8 cellular contexts compared by ENCODE assay signal in the genomic region with DNA sequence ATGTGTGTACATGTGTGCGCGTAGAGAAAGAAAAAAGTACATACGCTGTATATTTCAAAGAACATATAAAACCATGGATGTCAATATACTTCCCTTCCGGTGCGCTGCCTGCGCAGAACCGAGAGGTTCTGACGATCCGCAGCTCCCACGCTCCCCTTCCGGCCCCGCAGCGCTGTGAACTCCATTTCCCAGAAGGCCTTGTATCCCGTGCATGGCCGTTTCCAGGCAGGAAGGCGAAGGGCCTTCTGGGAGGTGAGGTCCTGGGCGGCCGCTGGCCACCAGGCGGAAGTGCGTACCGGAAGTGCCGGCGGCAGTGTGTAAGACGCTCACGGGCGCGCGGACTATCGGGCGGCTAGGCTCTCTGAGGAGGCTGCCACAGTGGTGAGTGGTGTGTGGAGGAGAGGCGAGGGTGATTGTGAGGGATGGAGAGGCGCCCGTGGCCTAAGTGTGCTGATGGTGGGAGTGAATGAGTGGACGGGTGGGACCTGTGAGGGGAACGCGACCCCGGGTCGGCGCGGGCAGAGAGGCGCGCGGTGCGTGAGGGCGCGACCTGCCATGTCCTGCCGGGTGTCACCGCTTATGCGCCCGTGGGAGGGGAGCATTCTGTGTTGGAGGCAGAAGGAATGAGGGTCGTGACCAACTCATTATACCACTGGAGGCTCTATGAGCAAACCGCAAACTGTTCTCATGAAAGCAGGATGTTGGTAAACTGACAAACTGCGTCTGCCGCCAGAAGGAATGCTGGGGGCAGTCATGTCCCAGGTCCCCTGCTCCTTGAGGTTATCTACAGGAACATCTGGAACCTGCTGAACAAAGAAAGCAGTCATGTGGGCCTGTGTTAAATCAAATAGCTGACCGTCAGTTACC. TPM values are rescaled to one million over a fixed set of nuclear protein-coding genes. Genes with fewer than 3 reads are reported as not detected.
DNase-seq lines count a peak whose midpoint lies in the region; ATAC-seq and TF ChIP-seq lines count a peak whose summit lies in the region.

A gene with protein sequence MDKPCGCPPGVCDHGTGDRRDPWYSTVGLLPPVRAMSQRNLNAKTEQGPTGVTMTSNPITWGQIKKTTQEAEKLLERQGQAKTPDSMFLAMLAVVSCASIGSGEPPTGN (plus strand): TSS at position 313 of the 867 bp plus-strand sequence. CDS start 6,792 bp downstream, outside the sequence.

- H3K27ac Mint-ChIP-seq in activated T-helper 1 cell treated with anti-CD3 and anti-CD28 coated beads, Interleukin-12 subunit alpha, Interleukin-12 subunit beta, Interleukin-2, Interleukin-4 antibody, amounts not matched to agents 30 ng/mL and 10 ng/mL and 1 ng/mL, durations not matched to agents 14 hours and 24 hours and 36 hours, result peak within 1 kb of the TSS; percentile 96
- peak within 1 kb of the TSS; percentile 99 to 100 (median 100) for H3K27ac Mint-ChIP-seq in naive thymus-derived CD8-positive, alpha-beta T cell

- peaks cover 61% of the 10 kb centered on the region for H3K36me3 ChIP-seq in DND-41 (ENCODE audit: insufficient read depth, low read length)
- peaks cover 20% of the 10 kb centered on the region for H3K36me3 ChIP-seq in GM23248 (ENCODE audit: low read depth)

- H3K36me3 Mint-ChIP-seq in activated T-helper 1 cell treated with anti-CD3 and anti-CD28 coated beads, Interleukin-12 subunit alpha, Interleukin-12 subunit beta, Interleukin-2, Interleukin-4 antibody, amounts not matched to agents 30 ng/mL and 10 ng/mL and 1 ng/mL, durations not matched to agents 14 hours and 24 hours and 36 hours (ENCODE audit: low read depth), result peaks cover 62% of the 10 kb centered on the region
- H3K36me3 Mint-ChIP-seq in naive thymus-derived CD8-positive, alpha-beta T cell, result peaks cover 0 to 57% (median 46%) of the 10 kb centered on the region in 3 donors

- intact Hi-C loops in activated T-helper 1 cell treated with anti-CD3 and anti-CD28 coated beads, Interleukin-12 subunit alpha, Interleukin-12 subunit beta, Interleukin-2, Interleukin-4 antibody, amounts not matched to agents 30 ng/mL and 10 ng/mL and 1 ng/mL, durations not matched to agents 14 hours and 24 hours and 36 hours (cut with micrococcal nuclease), result loop anchor here (1.0 to 10.0 kb wide), 19 partner anchors 21 to 1020 kb away; a partner anchor contains a TSS

- no peaks in the 10 kb centered on the region for H3K9me2 ChIP-seq in GM23248 (ENCODE audit: insufficient read depth)

- POLR2A ChIA-PET in naive thymus-derived CD8-positive, alpha-beta T cell (lab: Charles Lee), result interaction anchor here (0.6 to 3.2 kb wide), 14 partner anchors 13 to 214 kb away, joined by 3 to 18 read pairs (median 6); a partner anchor contains a TSS

- H3K27me3 Mint-ChIP-seq in activated T-helper 1 cell treated with anti-CD3 and anti-CD28 coated beads, Interleukin-12 subunit alpha, Interleukin-12 subunit beta, Interleukin-2, Interleukin-4 antibody, amounts not matched to agents 30 ng/mL and 10 ng/mL and 1 ng/mL, durations not matched to agents 14 hours and 24 hours and 36 hours (ENCODE audit: insufficient read depth), result no peaks in the 10 kb centered on the region
- H3K27me3 Mint-ChIP-seq in naive thymus-derived CD8-positive, alpha-beta T cell, result no peaks in the 10 kb centered on the region

- H3K4me1 Mint-ChIP-seq in activated T-helper 1 cell treated with anti-CD3 and anti-CD28 coated beads, Interleukin-12 subunit alpha, Interleukin-12 subunit beta, Interleukin-2, Interleukin-4 antibody, amounts not matched to agents 30 ng/mL and 10 ng/mL and 1 ng/mL, durations not matched to agents 14 hours and 24 hours and 36 hours (ENCODE audit: low read depth), result peaks cover 43% of the 10 kb centered on the region
- H3K4me1 Mint-ChIP-seq in naive thymus-derived CD8-positive, alpha-beta T cell, result peaks cover 19 to 63% (median 54%) of the 10 kb centered on the region in 4 donors

- peak within 1 kb of the TSS; percentile 97 for H3K4me3 Mint-ChIP-seq in activated T-helper 1 cell treated with anti-CD3 and anti-CD28 coated beads, Interleukin-12 subunit alpha, Interleukin-12 subunit beta, Interleukin-2, Interleukin-4 antibody, amounts not matched to agents 30 ng/mL and 10 ng/mL and 1 ng/mL, durations not matched to agents 14 hours and 24 hours and 36 hours
- peak within 1 kb of the TSS; percentile 95 to 100 (median 100) for H3K4me3 Mint-ChIP-seq in naive thymus-derived CD8-positive, alpha-beta T cell

- H3K4me3 ChIP-seq in DND-41 (ENCODE audit: low read depth in 1 of 2, low read length in 2 of 2) (peak within 1 kb of the TSS; percentile 50 to 83), GM23248 (peak within 1 kb of the TSS; percentile 89)

- peak within 1 kb of the TSS; percentile 72 for H3K4me2 ChIP-seq in DND-41 (ENCODE audit: insufficient read depth, low read length)
- peak within 1 kb of the TSS; percentile 88 for H3K4me2 ChIP-seq in GM23248 (ENCODE audit: unreplicated experiment)

- no peaks in the 10 kb centered on the region for H3K9me3 ChIP-seq in DND-41 (ENCODE audit: insufficient read depth, low read length, severe bottlenecking)
- no peaks in the 10 kb centered on the region for H3K9me3 ChIP-seq in GM23248 (ENCODE audit: low read depth)

- H3K27ac ChIP-seq in DND-41 (ENCODE audit: low read length), result peak within 1 kb of the TSS; percentile 92
- peak within 1 kb of the TSS; percentile 83 for H3K27ac ChIP-seq in GM23248

- TF ChIP-seq CTCF in DND-41 (IDR thresholded peaks at IDR 0.05; ENCODE audit: borderline replicate concordance, extremely low read depth, low read length, poor library complexity, severe bottlenecking), result no peak

- peaks cover 24% of the 10 kb centered on the region; the same call in 1 of the 2 replicates for H3F3A ChIP-seq in GM23248 (ENCODE audit: insufficient read depth)

- in situ Hi-C loops in GM23248 (cut with MboI), result no loop called here

- H2AFZ ChIP-seq in DND-41 (ENCODE audit: low read depth, low read length) (peak within 1 kb of the TSS; percentile 90), GM23248 (peak within 1 kb of the TSS; percentile 93)

- H3K4me1 ChIP-seq in DND-41 (ENCODE audit: insufficient read depth, low read length) (peaks cover 35% of the 10 kb centered on the region), GM23248 (ENCODE audit: insufficient read depth) (0 out of 2 replicates have a peak, but pooled peaks cover 4% of the 10 kb centered on the region)

- H3K27me3 ChIP-seq in DND-41 (ENCODE audit: insufficient read depth, low read length, poor library complexity) (no peaks in the 10 kb centered on the region), GM23248 (replicated peaks; ENCODE audit: insufficient read depth) (no peaks in the 10 kb centered on the region)

- 1% methylated on average over 51 to 55 of the region's 55 CpGs for WGBS in GM23248 (ENCODE audit: low coverage in 1 of 2, low lambda C conversion rate in 2 of 2, missing lambda C conversion rate in 2 of 2), 2 experiments

- H3K79me2 ChIP-seq in DND-41 (ENCODE audit: insufficient read depth, low read length) (peaks cover 71% of the 10 kb centered on the region), GM23248 (ENCODE audit: insufficient read depth) (peaks cover 81% of the 10 kb centered on the region)

- H3K9ac ChIP-seq in DND-41 (ENCODE audit: low read depth, low read length) (peak within 1 kb of the TSS; percentile 80), GM23248 (peak within 1 kb of the TSS; percentile 93)

- H3K9me3 Mint-ChIP-seq in activated T-helper 1 cell treated with anti-CD3 and anti-CD28 coated beads, Interleukin-12 subunit alpha, Interleukin-12 subunit beta, Interleukin-2, Interleukin-4 antibody, amounts not matched to agents 30 ng/mL and 10 ng/mL and 1 ng/mL, durations not matched to agents 14 hours and 24 hours and 36 hours, result peaks cover 11% of the 10 kb centered on the region
- H3K9me3 Mint-ChIP-seq in naive thymus-derived CD8-positive, alpha-beta T cell, result peaks cover 0 to 13% (median 0%) of the 10 kb centered on the region in 9 donors

- peak; percentile 97 for ATAC-seq in DND-41 (ENCODE audit: insufficient read depth, low read depth)
- ATAC-seq in naive thymus-derived CD8-positive, alpha-beta T cell, result peak; percentile 94 to 95

- DNase-seq in DND-41, result peak; percentile 97
- peak; percentile 99 for DNase-seq in GM23248
- DNase-seq in Kasumi-1 (lab: John Stamatoyannopoulos, UW), result peak; percentile 97 to 98
- DNase-seq in RPMI7951 (ENCODE audit: low read depth), result peak; percentile 99
- DNase-seq in activated T-helper 1 cell treated with anti-CD3 and anti-CD28 coated beads, Interleukin-12 subunit alpha, Interleukin-12 subunit beta, Interleukin-2, Interleukin-4 antibody, amounts not matched to agents 30 ng/mL and 10 ng/mL and 1 ng/mL, durations not matched to agents 14 hours and 24 hours and 36 hours (ENCODE audit: low spot score), result peak; percentile 95
- DNase-seq in fibroblast of gingiva (ENCODE audit: low read depth), result peak; percentile 98
- DNase-seq in naive thymus-derived CD8-positive, alpha-beta T cell, result peak; percentile 84 to 98 (median 94)
- DNase-seq in stimulated activated naive CD4-positive, alpha-beta T cell (lab: John Stamatoyannopoulos, UW), result peak; percentile 84 to 94 (median 92)

- H4K20me1 ChIP-seq in DND-41 (ENCODE audit: insufficient read depth, low read length) (peaks cover 16% of the 10 kb centered on the region; the same call in 1 of the 2 replicates), GM23248 (ENCODE audit: insufficient read depth) (no peaks in the 10 kb centered on the region)

RNA-seq across cellular contexts. Expression of the gene that starts here (rescaled TPM):
- 33.7 and 35.0 TPM in 2 replicates for total RNA-seq in GM23248 (2014; rRNA removed; shearing (Covaris generic))
- 40.2 and 41.3 TPM in 2 replicates for polyA plus RNA-seq in GM23248 (2016; fragmentation: Nextera tagmentation; extraction: Ambion mirVana)
- 68.7 and 76.6 TPM in 2 replicates for total RNA-seq in RPMI7951 (2014; rRNA removed; shearing (Covaris generic))
- 87.1 and 96.7 TPM in 2 replicates for total RNA-seq in activated T-helper 1 cell treated with anti-CD3 and anti-CD28 coated beads, Interleukin-12 subunit alpha, Interleukin-12 subunit beta, Interleukin-2, Interleukin-4 antibody, amounts not matched to agents 30 ng/mL and 10 ng/mL and 1 ng/mL, durations not matched to agents 14 hours and 24 hours and 36 hours
- total RNA-seq in naive thymus-derived CD8-positive, alpha-beta T cell, result 10 to 100 TPM; 84.3 to 86.1 TPM
- polyA plus RNA-seq in naive thymus-derived CD8-positive, alpha-beta T cell, result 10 to 100 TPM; 55.1 to 80.9 (median 72.0) TPM

Comparison
In these comparisons a context has a peak if more than half of its experiments do, and no peak if none do; other contexts are left out.
1. Peak in every context shown above with its lines: DNase-seq, ATAC-seq, H3K4me3 ChIP-seq and H3K27ac ChIP-seq.